21 cellular contexts compared by ENCODE assay signal in genomic region chr3:50759015-50759414, GRCh38.
DNase-seq lines count a peak whose midpoint lies in the region; ATAC-seq, FAIRE-seq and TF ChIP-seq lines count a peak whose summit lies in the region.
"Had no signal": no experiment of that assay in that cellular context is flagged by ENCODE, and none has a peak within 500 bp of the region (broad histone marks: within the 10 kb centered on the region; RNA-seq: fewer than 3 reads in every experiment).

No MANE protein-coding gene starts in this region.

- intact Hi-C loops in kidney (cut with DNase I), result no loop called here
- intact Hi-C loops in HepG2 (cut with micrococcal nuclease; ENCODE audit: unreplicated experiment), result no loop called here

- H3K4me1 ChIP-seq in kidney (ENCODE audit: control insufficient read depth in 1 of 2, insufficient read depth in 1 of 2, low read depth in 1 of 2, low read length in 2 of 2) (no peaks in the 10 kb centered on the region), trophoblast cell (ENCODE audit: control insufficient read depth in 1 of 2, insufficient read depth in 2 of 2, low read length in 2 of 2) (no peaks in the 10 kb centered on the region), HepG2 (ENCODE audit: insufficient read depth, low read length) (no peaks in the 10 kb centered on the region)
- H3K4me1 ChIP-seq: A549; BLaER1 treated with 17β-estradiol and CSF1 and Interleukin-3, amounts not matched to agents 10 nM and 100 nM; Caco-2 had no signal

- WGBS in trophoblast cell (ENCODE audit: extremely low coverage, insufficient coverage, insufficient read length), result no CpG with 5 or more reads among the region's 5 CpGs
- whole genome bisulfite sequencing in HepG2 (ENCODE audit: low lambda C conversion rate), result 47% methylated on average over 5 of the region's 5 CpGs

- no peak for TF ChIP-seq POLR2A in HepG2 (IDR thresholded peaks at IDR 0.05; ENCODE audit: insufficient read depth in 1 of 2, low read depth in 2 of 2, low read length in 2 of 2)

- H3K79me2 ChIP-seq in trophoblast cell (ENCODE audit: control insufficient read depth, insufficient read depth, low read length, poor library complexity) (no peaks in the 10 kb centered on the region), HepG2 (ENCODE audit: insufficient read depth, low read length) (no peaks in the 10 kb centered on the region)

- no peak overlapping the region for H3K9ac ChIP-seq in kidney (ENCODE audit: low read length in 2 of 2)
- H3K9ac ChIP-seq in trophoblast cell (ENCODE audit: low read length), result no peak overlapping the region
- H3K9ac ChIP-seq in HepG2 (ENCODE audit: insufficient read depth, low read depth, low read length), result no peak overlapping the region
- H3K9ac ChIP-seq: BLaER1 treated with 17β-estradiol and CSF1 and Interleukin-3, amounts not matched to agents 10 nM and 100 nM had no signal

- no peaks in the 10 kb centered on the region for H3K79me1 ChIP-seq in trophoblast cell (ENCODE audit: low read length)

- H4K12ac ChIP-seq in trophoblast cell (ENCODE audit: low read depth, low read length), result no peak overlapping the region

- H3K36me3 ChIP-seq in kidney (ENCODE audit: control insufficient read depth in 1 of 2, insufficient read depth in 2 of 2, low read length in 2 of 2), result no peaks in the 10 kb centered on the region
- no peaks in the 10 kb centered on the region for H3K36me3 ChIP-seq in trophoblast cell (ENCODE audit: control insufficient read depth in 1 of 2, insufficient read depth in 2 of 2, low read length in 2 of 2)
- H3K36me3 ChIP-seq in HepG2 (replicated peaks in 1 of 2; ENCODE audit: control insufficient read depth in 1 of 2, insufficient read depth in 2 of 2, low read length in 2 of 2), result no peaks in the 10 kb centered on the region
- H3K36me3 ChIP-seq: BLaER1 treated with 17β-estradiol and CSF1 and Interleukin-3, amounts not matched to agents 10 nM and 100 nM had no signal

- H3K27ac ChIP-seq in kidney (ENCODE audit: low read depth in 2 of 2, low read length in 2 of 2) (no peak overlapping the region), trophoblast cell (ENCODE audit: low read depth, low read length) (no peak overlapping the region), HepG2 (ENCODE audit: extremely low read length, insufficient read depth, low read length) (no peak overlapping the region)
- H3K27ac ChIP-seq: A549; BLaER1 treated with 17β-estradiol and CSF1 and Interleukin-3, amounts not matched to agents 10 nM and 100 nM; C4-2B had no signal

- H2AFZ ChIP-seq in trophoblast cell (ENCODE audit: insufficient read depth, low read length, poor library complexity), result no peak overlapping the region
- no peak overlapping the region for H2AFZ ChIP-seq in HepG2 (ENCODE audit: low read length)

- no peaks in the 10 kb centered on the region for H3K9me3 ChIP-seq in kidney (ENCODE audit: control insufficient read depth in 1 of 2, low read length in 2 of 2)
- no peaks in the 10 kb centered on the region for H3K9me3 ChIP-seq in trophoblast cell (ENCODE audit: insufficient read depth, low read depth, low read length)
- no peaks in the 10 kb centered on the region for H3K9me3 ChIP-seq in HepG2 (ENCODE audit: low read length)
- H3K9me3 ChIP-seq: A549, Caco-2 had no signal

- H3K23ac ChIP-seq in trophoblast cell (ENCODE audit: low read length), result no peak overlapping the region

- H3K14ac ChIP-seq in trophoblast cell (ENCODE audit: low read length), result no peak overlapping the region

- H3K4me3 ChIP-seq in kidney (ENCODE audit: low read length in 2 of 2), result no peak overlapping the region
- no peak overlapping the region for H3K4me3 ChIP-seq in trophoblast cell (ENCODE audit: low read depth, low read length)
- no peak overlapping the region for H3K4me3 ChIP-seq in HepG2 (replicated peaks in 1 of 3; ENCODE audit: insufficient read depth in 1 of 3, low read depth in 2 of 3, low read length in 3 of 3)
- H3K4me3 ChIP-seq: A549; BLaER1 treated with 17β-estradiol and CSF1 and Interleukin-3, amounts not matched to agents 10 nM and 100 nM; GM12878 had no signal

- no peak overlapping the region for H2BK12ac ChIP-seq in trophoblast cell (ENCODE audit: low read length)

- POLR2A ChIA-PET in HepG2 (lab: Yijun Ruan, JAX), result no interaction called here

- no peak overlapping the region for H3K4ac ChIP-seq in trophoblast cell (ENCODE audit: low read depth, low read length)

- H4K8ac ChIP-seq in trophoblast cell (ENCODE audit: low read depth, low read length), result no peak overlapping the region

- FAIRE-seq in G401.6 (lab: Jason Lieb, UNC) (peak; percentile 69), endometrium (lab: Jason Lieb, UNC) (peak; percentile 35), kidney (lab: Jason Lieb, UNC) (peak; percentile 84), HepG2 (lab: Jason Lieb, UNC) (no peak)
- FAIRE-seq: A549, D721Med, GM12878, GM12892, GM18507 had no signal

- no peak overlapping the region for H2BK120ac ChIP-seq in trophoblast cell (ENCODE audit: insufficient read depth, low read length, poor library complexity)

- H4K91ac ChIP-seq in trophoblast cell (ENCODE audit: low read depth, low read length), result no peak overlapping the region

- in situ Hi-C loops in HepG2 (cut with HindIII; ENCODE audit: extremely low pct_ligation_motif_present, low pct_unique_long_range_greater_than_20kb), result no loop called here

- H3K18ac ChIP-seq in trophoblast cell (ENCODE audit: low read length), result no peak overlapping the region

- ATAC-seq in HepG2, result no peak
- ATAC-seq: A549; CD8-positive, alpha-beta T cell; GM12878 had no signal

- no peak overlapping the region for H2AK5ac ChIP-seq in trophoblast cell (ENCODE audit: low read length)

- TF ChIP-seq EP300 in HepG2 (IDR thresholded peaks at IDR 0.05; ENCODE audit: low read depth in 2 of 2, low read length in 2 of 2), result no peak
- no peak for TF ChIP-seq EP300 in HepG2 (CRISPR knock-in tag; IDR thresholded peaks at IDR 0.05; ENCODE audit: borderline replicate concordance)

- H3K4me2 ChIP-seq in trophoblast cell (ENCODE audit: low read length) (no peak overlapping the region), HepG2 (ENCODE audit: low read depth, low read length) (no peak overlapping the region)
- H3K4me2 ChIP-seq: A549; BLaER1 treated with 17β-estradiol and CSF1 and Interleukin-3, amounts not matched to agents 10 nM and 100 nM had no signal

- no peaks in the 10 kb centered on the region for H4K20me1 ChIP-seq in HepG2 (ENCODE audit: insufficient read depth, low read length)
- H4K20me1 ChIP-seq: BLaER1 treated with 17β-estradiol and CSF1 and Interleukin-3, amounts not matched to agents 10 nM and 100 nM had no signal

- no peak for DNase-seq in kidney
- DNase-seq in trophoblast cell, result no peak
- no peak for DNase-seq in nucleus accumbens (lab: John Stamatoyannopoulos, UW)
- no peak for DNase-seq in HepG2 (ENCODE audit: low spot score)
- DNase-seq: 8988T; AML-193; Caco-2; Calu3; CD4-positive, alpha-beta T cell; CD8-positive, alpha-beta T cell; DMS79 treated with DMSO at 0.1 percent for 48 hours; GDM1 had no signal

- no TSS peak for BruUV-seq in HepG2 (replicated peaks; lab: Mats Ljungman, UMichigan)

- no peak for TF ChIP-seq CTCF in kidney (IDR thresholded peaks at IDR 0.05; ENCODE audit: borderline replicate concordance, extremely low read depth, insufficient read depth)
- no peak for TF ChIP-seq CTCF in HepG2 (CRISPR knock-in tag; IDR thresholded peaks at IDR 0.05)

- no peak overlapping the region for H2BK5ac ChIP-seq in trophoblast cell (ENCODE audit: low read depth, low read length, poor library complexity)

- CTCF ChIA-PET in HepG2 (lab: Yijun Ruan, JAX; ENCODE audit: low intra/inter-chr PET ratio, low total read pairs), result no interaction called here

- no peaks in the 10 kb centered on the region for H3K27me3 ChIP-seq in trophoblast cell (ENCODE audit: insufficient read depth, low read length)
- H3K27me3 ChIP-seq in HepG2 (ENCODE audit: control insufficient read depth in 1 of 2, insufficient read depth in 2 of 2, low read length in 2 of 2), result no peaks in the 10 kb centered on the region
- H3K27me3 ChIP-seq: BLaER1 treated with 17β-estradiol and CSF1 and Interleukin-3, amounts not matched to agents 10 nM and 100 nM had no signal

- TF ChIP-seq RAD21 in HepG2 (CRISPR knock-in tag; IDR thresholded peaks at IDR 0.05), result no peak

TF ChIP-seq in HepG2, 621 proteins besides CTCF, POLR2A, EP300 and RAD21 (continues in another document):
- no peak for TF ChIP-seq ATF7 (IDR thresholded peaks at IDR 0.05)
- no peak for TF ChIP-seq ATF7 (CRISPR knock-in tag; IDR thresholded peaks at IDR 0.05)
- no peak for TF ChIP-seq ZNF710 (CRISPR knock-in tag; IDR thresholded peaks at IDR 0.05; ENCODE audit: borderline replicate concordance)
- TF ChIP-seq CBX2 (IDR thresholded peaks at IDR 0.05; ENCODE audit: low read depth, low read length), result no peak
- TF ChIP-seq CBX2 (CRISPR knock-in tag; IDR thresholded peaks at IDR 0.05; ENCODE audit: low read depth), result no peak
- TF ChIP-seq ADNP (CRISPR knock-in tag; IDR thresholded peaks at IDR 0.05), result no peak
- TF ChIP-seq ZBTB42 (CRISPR knock-in tag; IDR thresholded peaks at IDR 0.05), result no peak
